11 cellular contexts compared by ENCODE assay signal in the genomic region with DNA sequence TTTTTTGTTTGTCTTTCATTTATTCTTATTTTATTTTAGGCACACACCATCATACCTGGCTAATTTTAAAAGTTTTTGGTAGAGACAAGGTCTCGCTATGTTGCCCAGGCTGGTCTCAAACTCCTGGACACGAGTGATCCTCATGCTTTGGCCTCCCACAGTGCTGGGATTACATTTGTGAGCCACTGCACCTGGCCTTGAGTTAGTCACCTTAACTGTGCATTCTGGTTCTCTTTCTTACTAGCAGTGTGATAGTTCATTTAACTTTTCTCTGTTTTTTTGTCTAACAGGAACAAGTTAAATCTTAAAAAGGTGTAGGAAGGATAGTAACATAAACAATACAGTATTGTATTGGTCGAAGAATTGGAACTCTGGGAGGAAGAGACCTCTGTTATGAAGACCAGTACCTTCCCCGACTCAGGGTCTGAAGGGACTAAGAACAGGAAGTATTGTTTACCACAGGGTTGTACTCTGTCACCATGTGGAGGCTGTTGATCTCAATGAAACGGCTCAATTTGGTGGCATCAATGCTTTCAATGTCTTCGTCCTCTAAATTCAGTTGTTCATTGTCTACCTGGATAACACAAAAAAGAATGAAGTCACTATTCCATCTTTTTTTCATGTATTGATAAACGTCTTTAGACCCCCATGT. TPM values are rescaled to one million over a fixed set of nuclear protein-coding genes. Genes with fewer than 3 reads are reported as not detected.
DNase-seq lines count a peak whose midpoint lies in the region; ATAC-seq, FAIRE-seq and TF ChIP-seq lines count a peak whose summit lies in the region.
"Had no signal": no experiment of that assay in that cellular context is flagged by ENCODE, and none has a peak within 500 bp of the region (broad histone marks: within the 10 kb centered on the region; RNA-seq: fewer than 3 reads in every experiment).

No MANE protein-coding gene starts in this region.

- H3K27me3 Mint-ChIP-seq in CD4-positive, alpha-beta T cell: no peaks in the 10 kb centered on the region
- H3K27me3 Mint-ChIP-seq in activated T-helper 2 cell treated with anti-CD3 and anti-CD28 coated beads, Interferon-gamma antibody, Interleukin-2, Interleukin-4, amounts not matched to agents 10 μg/mL and 5 μg/mL and 100 μg/mL, durations not matched to agents 14 hours and 24 hours and 36 hours (ENCODE audit: low read depth): no peaks in the 10 kb centered on the region

- H3K27me3 ChIP-seq in CD4-positive, alpha-beta T cell (ENCODE audit: control insufficient read depth, insufficient read depth, low read length): no peaks in the 10 kb centered on the region
- no peaks in the 10 kb centered on the region for H3K27me3 ChIP-seq in esophagus muscularis mucosa
- H3K27me3 ChIP-seq: MG63 had no signal

- POLR2A ChIA-PET in CD4-positive, alpha-beta T cell (lab: Charles Lee): interaction anchor here (0.9 to 2.2 kb wide), 8 partner anchors 11 to 151 kb away, joined by 3 to 9 read pairs (median 4); a partner anchor contains a TSS

- H3K36me3 ChIP-seq in esophagus muscularis mucosa: no peaks in the 10 kb centered on the region
- H3K36me3 ChIP-seq: MG63 had no signal

- intact Hi-C loops in CD4-positive, alpha-beta T cell (cut with DNase I, micrococcal nuclease): loop anchor here in 1 of 2 experiments (5.0 kb wide), 1 partner anchor 38 kb away; no protein-coding TSS in a partner anchor
- intact Hi-C loops in activated T-helper 2 cell treated with anti-CD3 and anti-CD28 coated beads, Interferon-gamma antibody, Interleukin-2, Interleukin-4, amounts not matched to agents 10 μg/mL and 5 μg/mL and 100 μg/mL, durations not matched to agents 14 hours and 24 hours and 36 hours (cut with micrococcal nuclease): no loop called here
- intact Hi-C loops in cardiac septum (cut with DNase I): no loop called here
- intact Hi-C loops in esophagus muscularis mucosa (cut with DNase I): no loop called here

- H3K9me3 Mint-ChIP-seq in CD4-positive, alpha-beta T cell: no peaks in the 10 kb centered on the region
- H3K9me3 Mint-ChIP-seq in activated T-helper 2 cell treated with anti-CD3 and anti-CD28 coated beads, Interferon-gamma antibody, Interleukin-2, Interleukin-4, amounts not matched to agents 10 μg/mL and 5 μg/mL and 100 μg/mL, durations not matched to agents 14 hours and 24 hours and 36 hours: no peaks in the 10 kb centered on the region

- TF ChIP-seq POLR2A in esophagus muscularis mucosa (IDR thresholded peaks at IDR 0.05; ENCODE audit: low read depth): no peak

- no peak overlapping the region for H3K4me3 ChIP-seq in esophagus muscularis mucosa
- H3K4me3 ChIP-seq: MG63 had no signal

- H3K4me1 ChIP-seq in esophagus muscularis mucosa: no peaks in the 10 kb centered on the region

- FAIRE-seq in GM19239 (lab: Jason Lieb, UNC): peak; percentile 76
- no peak for FAIRE-seq in RCC 7860 (lab: Jason Lieb, UNC)

- no peak overlapping the region for H3K27ac ChIP-seq in CD4-positive, alpha-beta T cell (ENCODE audit: low read depth, low read length)
- H3K27ac ChIP-seq in esophagus muscularis mucosa (replicated peaks in 1 of 4): no peak overlapping the region

- no peak for TF ChIP-seq EP300 in esophagus muscularis mucosa (IDR thresholded peaks at IDR 0.05)

- ATAC-seq in CD4-positive, alpha-beta T cell (ENCODE audit: poor library complexity): peak; percentile 44
- ATAC-seq in HG03442 (IDR thresholded peaks at IDR 0.05; ENCODE audit: unreplicated experiment): peak; percentile 79

- no peak for DNase-seq in CD4-positive, alpha-beta T cell
- DNase-seq in GM19239 (ENCODE audit: insufficient read length, low spot score): no peak
- DNase-seq in activated T-helper 2 cell treated with anti-CD3 and anti-CD28 coated beads, Interferon-gamma antibody, Interleukin-2, Interleukin-4, amounts not matched to agents 10 μg/mL and 5 μg/mL and 100 μg/mL, durations not matched to agents 14 hours and 24 hours and 36 hours (ENCODE audit: low spot score): no peak
- DNase-seq in cardiac septum (ENCODE audit: low spot score): no peak
- no peak for DNase-seq in dedifferentiated amniotic fluid mesenchymal stem cell (ENCODE audit: extremely low spot score)
- DNase-seq in RCC 7860 (ENCODE audit: low spot score): no peak
- no peak for DNase-seq in esophagus muscularis mucosa (ENCODE audit: extremely low spot score)
- DNase-seq: activated CD8-positive, alpha-beta memory T cell treated with anti-CD3 and anti-CD28 coated beads, Interleukin-2, amount 50 U/mL, for 48 hours; MG63; NCI-H748 treated with DMSO at 0.1 percent for 48 hours had no signal

- WGBS in esophagus muscularis mucosa: 74% methylated on average over 7 of the region's 7 CpGs

- TF ChIP-seq CTCF in CD4-positive, alpha-beta T cell (IDR thresholded peaks at IDR 0.05): no peak
- TF ChIP-seq CTCF in esophagus muscularis mucosa (IDR thresholded peaks at IDR 0.05): no peak

- H3K9me3 ChIP-seq in CD4-positive, alpha-beta T cell (ENCODE audit: control insufficient read depth, low read length): no peaks in the 10 kb centered on the region
- H3K9me3 ChIP-seq in esophagus muscularis mucosa: no peaks in the 10 kb centered on the region
- H3K9me3 ChIP-seq: MG63 had no signal

- H3K27ac Mint-ChIP-seq in CD4-positive, alpha-beta T cell: peak overlapping the region; percentile 76
- peak overlapping the region; percentile 10 for H3K27ac Mint-ChIP-seq in activated T-helper 2 cell treated with anti-CD3 and anti-CD28 coated beads, Interferon-gamma antibody, Interleukin-2, Interleukin-4, amounts not matched to agents 10 μg/mL and 5 μg/mL and 100 μg/mL, durations not matched to agents 14 hours and 24 hours and 36 hours

- peak overlapping the region; percentile 20 for H3K4me3 Mint-ChIP-seq in CD4-positive, alpha-beta T cell
- no peak overlapping the region for H3K4me3 Mint-ChIP-seq in activated T-helper 2 cell treated with anti-CD3 and anti-CD28 coated beads, Interferon-gamma antibody, Interleukin-2, Interleukin-4, amounts not matched to agents 10 μg/mL and 5 μg/mL and 100 μg/mL, durations not matched to agents 14 hours and 24 hours and 36 hours (ENCODE audit: low read depth)

- H3K4me1 Mint-ChIP-seq in CD4-positive, alpha-beta T cell (ENCODE audit: low read depth): peaks cover 27% of the 10 kb centered on the region
- H3K4me1 Mint-ChIP-seq in activated T-helper 2 cell treated with anti-CD3 and anti-CD28 coated beads, Interferon-gamma antibody, Interleukin-2, Interleukin-4, amounts not matched to agents 10 μg/mL and 5 μg/mL and 100 μg/mL, durations not matched to agents 14 hours and 24 hours and 36 hours (ENCODE audit: low read depth): peaks cover 15% of the 10 kb centered on the region

- peaks cover 74% of the 10 kb centered on the region for H3K36me3 Mint-ChIP-seq in CD4-positive, alpha-beta T cell (ENCODE audit: low read depth)
- peaks cover 61% of the 10 kb centered on the region for H3K36me3 Mint-ChIP-seq in activated T-helper 2 cell treated with anti-CD3 and anti-CD28 coated beads, Interferon-gamma antibody, Interleukin-2, Interleukin-4, amounts not matched to agents 10 μg/mL and 5 μg/mL and 100 μg/mL, durations not matched to agents 14 hours and 24 hours and 36 hours (ENCODE audit: low read depth)

- CTCF ChIA-PET in CD4-positive, alpha-beta T cell (lab: Charles Lee): interaction anchor here (1.2 to 1.4 kb wide), 3 partner anchors 40 to 75 kb away, joined by 4 to 5 read pairs (median 4); no protein-coding TSS in a partner anchor

RNA-seq across cellular contexts. Expression of a gene that starts 17.7 kb away (rescaled TPM):
- 10 to 100 TPM; 16.2 to 17.1 TPM for total RNA-seq in CD4-positive, alpha-beta T cell
- total RNA-seq in activated T-helper 2 cell treated with anti-CD3 and anti-CD28 coated beads, Interferon-gamma antibody, Interleukin-2, Interleukin-4, amounts not matched to agents 10 μg/mL and 5 μg/mL and 100 μg/mL, durations not matched to agents 14 hours and 24 hours and 36 hours: 3.2 and 4.7 TPM in 2 replicates
- total RNA-seq in cardiac septum: 0.11 TPM
- 1 to 10 TPM in 1 of 4 donors, under 1 TPM in 2, not detected in 1; 0.33 to 1.0 (median 0.58) TPM for total RNA-seq in esophagus muscularis mucosa

RNA-seq across cellular contexts. Expression of a gene that starts 34.9 kb away (rescaled TPM):
- total RNA-seq in CD4-positive, alpha-beta T cell: 1 to 10 TPM; 1.3 to 1.8 TPM
- total RNA-seq in activated T-helper 2 cell treated with anti-CD3 and anti-CD28 coated beads, Interferon-gamma antibody, Interleukin-2, Interleukin-4, amounts not matched to agents 10 μg/mL and 5 μg/mL and 100 μg/mL, durations not matched to agents 14 hours and 24 hours and 36 hours: not detected in 2 replicates
- 677 TPM for total RNA-seq in cardiac septum
- total RNA-seq in esophagus muscularis mucosa: 100 to 1,000 TPM; 604 to 929 (median 711) TPM

RNA-seq across cellular contexts. Expression of a gene that starts 40.8 kb away (rescaled TPM):
- 100 to 1,000 TPM; 872 to 942 TPM for total RNA-seq in CD4-positive, alpha-beta T cell
- total RNA-seq in activated T-helper 2 cell treated with anti-CD3 and anti-CD28 coated beads, Interferon-gamma antibody, Interleukin-2, Interleukin-4, amounts not matched to agents 10 μg/mL and 5 μg/mL and 100 μg/mL, durations not matched to agents 14 hours and 24 hours and 36 hours: 535 and 561 TPM in 2 replicates
- 45.1 TPM for total RNA-seq in cardiac septum
- total RNA-seq in esophagus muscularis mucosa: 100 to 1,000 TPM in 2 of 4 donors, 10 to 100 TPM in 2; 43.6 to 123 (median 84.5) TPM

RNA-seq across cellular contexts. Expression of a gene that starts 52.2 kb away (rescaled TPM):
- not detected for total RNA-seq in CD4-positive, alpha-beta T cell
- not detected in 2 replicates for total RNA-seq in activated T-helper 2 cell treated with anti-CD3 and anti-CD28 coated beads, Interferon-gamma antibody, Interleukin-2, Interleukin-4, amounts not matched to agents 10 μg/mL and 5 μg/mL and 100 μg/mL, durations not matched to agents 14 hours and 24 hours and 36 hours
- total RNA-seq in cardiac septum (not detected), esophagus muscularis mucosa (not detected)

Comparison
In these comparisons a context has a peak if more than half of its experiments do, and no peak if none do; other contexts are left out.
1. RNA of a gene that starts 34.9 kb away (total RNA-seq): 604 to 929 TPM in esophagus muscularis mucosa and 677 TPM in cardiac septum (single experiment); 1.3 to 1.8 TPM in CD4-positive, alpha-beta T cell and not detected in activated T-helper 2 cell treated with anti-CD3 and anti-CD28 coated beads, Interferon-gamma antibody, Interleukin-2, Interleukin-4, amounts not matched to agents 10 μg/mL and 5 μg/mL and 100 μg/mL, durations not matched to agents 14 hours and 24 hours and 36 hours; every median in the first group is over 100 times any median in the second.